13 cellular contexts compared by ENCODE assay signal in the genomic region with DNA sequence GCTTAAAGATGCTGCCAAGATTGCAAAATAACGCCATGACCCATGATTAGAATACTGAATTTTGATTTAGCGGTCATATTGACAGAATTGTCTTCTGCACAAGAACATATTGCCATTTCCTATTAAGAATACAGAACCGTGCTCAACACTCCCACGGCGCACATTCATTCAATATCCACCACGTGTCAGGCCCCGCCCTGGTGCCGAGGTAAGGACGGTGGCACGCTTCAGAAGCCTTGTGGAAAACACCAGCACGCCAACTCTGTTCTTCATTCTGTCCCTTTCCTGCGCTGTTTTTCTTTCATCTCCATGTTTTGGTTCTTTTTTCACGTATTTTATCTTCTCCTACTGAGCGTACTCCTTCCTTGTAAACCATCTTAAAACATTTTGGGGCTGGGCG.
DNase-seq lines count a peak whose midpoint lies in the region; ATAC-seq and TF ChIP-seq lines count a peak whose summit lies in the region.
"Had no signal": no experiment of that assay in that cellular context is flagged by ENCODE, and none has a peak within 500 bp of the region (broad histone marks: within the 10 kb centered on the region; RNA-seq: fewer than 3 reads in every experiment).

No MANE protein-coding gene starts in this region.

- TF ChIP-seq POLR2A in sigmoid colon (IDR thresholded peaks at IDR 0.05), result no peak
- TF ChIP-seq POLR2A in GM18505 (IDR thresholded peaks at IDR 0.05; ENCODE audit: borderline replicate concordance, extremely low read depth, insufficient read depth, insufficient read length), result no peak
- no peak for TF ChIP-seq POLR2A in transverse colon (IDR thresholded peaks at IDR 0.05)

- peak overlapping the region; percentile 61 for H3K4me2 ChIP-seq in Loucy (ENCODE audit: low read depth, low read length, poor library complexity, severe bottlenecking)

- H3K9me2 ChIP-seq in Loucy (replicated peaks; ENCODE audit: low read depth, low read length), result no peaks in the 10 kb centered on the region

- DNase-seq in CD4-positive, alpha-beta memory T cell, result no peak
- DNase-seq in coronary artery (ENCODE audit: low spot score) (peak; percentile 66), sigmoid colon (no peak), NCI-H1694 (lab: John Stamatoyannopoulos, UW) (no peak), transverse colon (no peak), OCI-M2 (lab: John Stamatoyannopoulos, UW; ENCODE audit: unreplicated experiment) (no peak)
- DNase-seq: activated naive CD4-positive, alpha-beta T cell; C1 segment of cervical spinal cord; NCI-H187; NCI-H526 had no signal

- peaks cover 19 to 32% (median 22%) of the 10 kb centered on the region in 4 donors for H3K4me1 Mint-ChIP-seq in CD4-positive, alpha-beta memory T cell

- ATAC-seq in GM18505 (IDR thresholded peaks at IDR 0.05; ENCODE audit: unreplicated experiment), result no peak

- TF ChIP-seq EP300 in sigmoid colon (IDR thresholded peaks at IDR 0.05), result no peak
- TF ChIP-seq EP300 in transverse colon (IDR thresholded peaks at IDR 0.05; ENCODE audit: low read depth), result no peak

- peaks cover 19% of the 10 kb centered on the region for H3K4me1 ChIP-seq in CD4-positive, alpha-beta memory T cell (ENCODE audit: insufficient read depth, low read length)
- H3K4me1 ChIP-seq in Loucy (ENCODE audit: insufficient read depth, low read length, poor library complexity, severe bottlenecking), result peaks cover 38% of the 10 kb centered on the region
- H3K4me1 ChIP-seq in sigmoid colon, result peaks cover 0 to 21% (median 13%) of the 10 kb centered on the region in 4 donors
- peaks cover 0 to 15% (median 5%) of the 10 kb centered on the region in 4 donors for H3K4me1 ChIP-seq in transverse colon

- H3K27ac Mint-ChIP-seq in CD4-positive, alpha-beta memory T cell, result peak overlapping the region in 6 of 7 donors; percentile 38 to 75 (median 64)

- no peaks in the 10 kb centered on the region for H3K79me2 ChIP-seq in Loucy (ENCODE audit: insufficient read depth, low read length)

- POLR2A ChIA-PET in CD4-positive, alpha-beta memory T cell (lab: Charles Lee; ENCODE audit: partially characterized antibody), result interaction anchor here (1.9 kb wide), 1 partner anchor 13 kb away, joined by 5 read pairs; no protein-coding TSS in a partner anchor

- H3K9me3 Mint-ChIP-seq in CD4-positive, alpha-beta memory T cell, result no peaks in the 10 kb centered on the region

- H3K9me3 ChIP-seq in CD4-positive, alpha-beta memory T cell (ENCODE audit: control insufficient read depth in 1 of 2, low read length in 2 of 2), result no peaks in the 10 kb centered on the region
- no peaks in the 10 kb centered on the region for H3K9me3 ChIP-seq in Loucy (ENCODE audit: insufficient read depth, low read depth, low read length)
- H3K9me3 ChIP-seq in sigmoid colon, result no peaks in the 10 kb centered on the region
- no peaks in the 10 kb centered on the region for H3K9me3 ChIP-seq in transverse colon
- H3K9me3 ChIP-seq: mucosa of descending colon had no signal

- in situ Hi-C loops in transverse colon (cut with MboI; ENCODE audit: low pct_ligation_motif_present in 1 of 4, low pct_unique_long_range_greater_than_20kb in 1 of 4, low sequenced_read_pairs in 3 of 4), result no loop called here

- no peaks in the 10 kb centered on the region for H3F3A ChIP-seq in Loucy (ENCODE audit: low read depth)

- H3K4me3 Mint-ChIP-seq in CD4-positive, alpha-beta memory T cell, result peak overlapping the region in 7 of 8 donors; percentile 59 to 87 (median 81)

- intact Hi-C loops in CD4-positive, alpha-beta memory T cell (cut with micrococcal nuclease), result loop anchor here (1.0 kb wide), 1 partner anchor 146 kb away; no protein-coding TSS in a partner anchor
- intact Hi-C loops in sigmoid colon (cut with DNase I) (no loop called here), transverse colon (cut with DNase I; ENCODE audit: low total_unique reads) (no loop called here)

- no peaks in the 10 kb centered on the region for H3K27me3 ChIP-seq in CD4-positive, alpha-beta memory T cell (ENCODE audit: insufficient read depth, low read length)
- H3K27me3 ChIP-seq in Loucy (ENCODE audit: insufficient read depth, low read length, poor library complexity, severe bottlenecking) (no peaks in the 10 kb centered on the region), sigmoid colon (no peaks in the 10 kb centered on the region), transverse colon (no peaks in the 10 kb centered on the region)

- peaks cover 5 to 21% of the 10 kb centered on the region in 2 donors for H3K36me3 Mint-ChIP-seq in CD4-positive, alpha-beta memory T cell

- no peaks in the 10 kb centered on the region for H4K20me1 ChIP-seq in Loucy (ENCODE audit: insufficient read depth, low read length, poor library complexity, severe bottlenecking)

- no peak overlapping the region for H2AFZ ChIP-seq in Loucy (ENCODE audit: low read length)

- no peak overlapping the region for H3K27ac ChIP-seq in CD4-positive, alpha-beta memory T cell (ENCODE audit: low read depth, low read length)
- peak overlapping the region in 1 of 2 donors; percentile 85 for H3K27ac ChIP-seq in coronary artery
- peak overlapping the region in 3 of 4 donors; percentile 56 to 68 (median 65) for H3K27ac ChIP-seq in sigmoid colon
- H3K27ac ChIP-seq in transverse colon, result peak overlapping the region in 2 of 4 donors; percentile 27 to 55

- CTCF ChIA-PET in CD4-positive, alpha-beta memory T cell (lab: Charles Lee; ENCODE audit: partially characterized antibody), result interaction anchor here (1.5 kb wide), 2 partner anchors 9 to 21 kb away, joined by 3 read pairs; no protein-coding TSS in a partner anchor

- no peaks in the 10 kb centered on the region for H3K36me3 ChIP-seq in CD4-positive, alpha-beta memory T cell (ENCODE audit: insufficient read depth, low read length)
- H3K36me3 ChIP-seq in Loucy (ENCODE audit: insufficient read depth, low read length), result no peaks in the 10 kb centered on the region
- H3K36me3 ChIP-seq in sigmoid colon, result peaks cover 12 to 44% (median 21%) of the 10 kb centered on the region in 4 donors
- H3K36me3 ChIP-seq in transverse colon, result peaks cover 0 to 6% (median 0%) of the 10 kb centered on the region in 4 donors

- WGBS in sigmoid colon, 2 donors, result 90 to 93% methylated on average over 15 of the region's 15 CpGs
- 89 to 95% methylated on average over 3 to 15 of the region's 15 CpGs for whole genome bisulfite sequencing in transverse colon (ENCODE audit: low coverage in 1 of 2), 2 donors

- no peak overlapping the region for H3K4me3 ChIP-seq in CD4-positive, alpha-beta memory T cell (ENCODE audit: low read length in 2 of 2)
- H3K4me3 ChIP-seq in Loucy (ENCODE audit: low read length, poor library complexity, severe bottlenecking) (no peak overlapping the region), coronary artery (no peak overlapping the region), sigmoid colon (no peak overlapping the region), transverse colon (no peak overlapping the region)
- H3K4me3 ChIP-seq: mucosa of descending colon had no signal

- TF ChIP-seq CTCF in Loucy (conservative IDR thresholded peaks at IDR 0.05; ENCODE audit: low read length) (no peak), coronary artery (IDR thresholded peaks at IDR 0.05) (no peak), sigmoid colon (IDR thresholded peaks at IDR 0.05) (no peak), transverse colon (IDR thresholded peaks at IDR 0.05) (no peak)

- H3K27me3 Mint-ChIP-seq in CD4-positive, alpha-beta memory T cell, result no peaks in the 10 kb centered on the region

- no peak overlapping the region for H3K9ac ChIP-seq in Loucy (ENCODE audit: low read depth, low read length, poor library complexity, severe bottlenecking)
